15 cellular contexts compared by ENCODE assay signal in genomic region chr7:130182990-130183389, GRCh38. TPM values are rescaled to one million over a fixed set of nuclear protein-coding genes. Genes with fewer than 3 reads are reported as not detected.
DNase-seq lines count a peak whose midpoint lies in the region; ATAC-seq and TF ChIP-seq lines count a peak whose summit lies in the region.
"Had no signal": no experiment of that assay in that cellular context is flagged by ENCODE, and none has a peak within 500 bp of the region (broad histone marks: within the 10 kb centered on the region; RNA-seq: fewer than 3 reads in every experiment).

No MANE protein-coding gene starts in this region.

- H3K4me2 ChIP-seq in PC-9: no peak overlapping the region

- H3K4me3 Mint-ChIP-seq in progenitor cell of endocrine pancreas (ENCODE audit: low read depth): no peak overlapping the region
- H3K4me3 Mint-ChIP-seq in MCF 10A (ENCODE audit: unreplicated experiment): no peak overlapping the region

- no peak overlapping the region for H2AFZ ChIP-seq in PC-9

- H3K27me3 Mint-ChIP-seq in progenitor cell of endocrine pancreas (no peaks in the 10 kb centered on the region), MCF 10A (ENCODE audit: insufficient read depth, unreplicated experiment) (no peaks in the 10 kb centered on the region)

- no peak for TF ChIP-seq CTCF in GM10248 (IDR thresholded peaks at IDR 0.05; ENCODE audit: control extremely low read depth, extremely low read depth, low read depth, missing control alignments)
- no peak for TF ChIP-seq CTCF in progenitor cell of endocrine pancreas (IDR thresholded peaks at IDR 0.05; ENCODE audit: unreplicated experiment)
- no peak for TF ChIP-seq CTCF in MCF 10A (IDR thresholded peaks at IDR 0.05; ENCODE audit: unreplicated experiment)
- no peak for TF ChIP-seq CTCF in PC-9 (conservative IDR thresholded peaks at IDR 0.05)

- no peaks in the 10 kb centered on the region for H3F3A ChIP-seq in PC-9 (ENCODE audit: insufficient read depth, low read depth)

- H3K9me2 ChIP-seq in PC-9 (ENCODE audit: insufficient read depth): no peaks in the 10 kb centered on the region

- no peak overlapping the region for H3K27ac Mint-ChIP-seq in progenitor cell of endocrine pancreas
- no peak overlapping the region for H3K27ac Mint-ChIP-seq in MCF 10A (ENCODE audit: low read depth, unreplicated experiment)

- no peak overlapping the region for H3K27ac ChIP-seq in PC-9
- H3K27ac ChIP-seq in effector memory CD4-positive, alpha-beta T cell (ENCODE audit: insufficient read depth, low read length, poor library complexity, severe bottlenecking): no peak overlapping the region
- H3K27ac ChIP-seq: SJCRH30 had no signal

- ATAC-seq in GM18873 (IDR thresholded peaks at IDR 0.05; ENCODE audit: low FRiP score, unreplicated experiment): peak; percentile 70
- ATAC-seq in HG03442 (IDR thresholded peaks at IDR 0.05; ENCODE audit: unreplicated experiment): peak; percentile 93
- ATAC-seq: sciatic nerve had no signal

- H3K79me2 ChIP-seq in PC-9 (ENCODE audit: low read depth): no peaks in the 10 kb centered on the region

- DNase-seq in GM10248 (ENCODE audit: extremely low spot score): peak; percentile 39
- DNase-seq in HCEC 1CT: peak; percentile 21
- no peak for DNase-seq in progenitor cell of endocrine pancreas (ENCODE audit: low spot score, unreplicated experiment)
- DNase-seq in MCF 10A (ENCODE audit: unreplicated experiment): no peak
- no peak for DNase-seq in PC-9
- DNase-seq in effector memory CD4-positive, alpha-beta T cell: no peak
- DNase-seq: activated CD4-positive, alpha-beta T cell treated with anti-CD3 and anti-CD28 coated beads for 4 hours; aorta; GDM1; SJCRH30 had no signal

- H3K9me3 ChIP-seq in PC-9 (ENCODE audit: insufficient read depth, low read depth): no peaks in the 10 kb centered on the region
- H3K9me3 ChIP-seq in effector memory CD4-positive, alpha-beta T cell (ENCODE audit: control insufficient read depth, low read length): no peaks in the 10 kb centered on the region
- H3K9me3 ChIP-seq: SJCRH30 had no signal

- POLR2A ChIA-PET in GM10248 (lab: Yijun Ruan, JAX): interaction anchor here (1.0 kb wide), 1 partner anchor 23 kb away, joined by 3 read pairs; the partner anchor contains the start of gene TMEM209
- POLR2A ChIA-PET in MCF 10A (lab: Yijun Ruan, JAX): interaction anchor here (0.8 to 2.1 kb wide), 4 partner anchors 19 to 149 kb away, joined by 3 to 7 read pairs (median 4); partner anchors contain the start of gene TMEM209
- POLR2A ChIA-PET in PC-9 (lab: Charles Lee; ENCODE audit: unreplicated experiment): no interaction called here

- H4K20me1 ChIP-seq in PC-9 (ENCODE audit: insufficient read depth): no peaks in the 10 kb centered on the region

- no peak overlapping the region for H3K4me3 ChIP-seq in PC-9
- H3K4me3 ChIP-seq in effector memory CD4-positive, alpha-beta T cell (ENCODE audit: insufficient read depth, low read depth, low read length, poor library complexity, severe bottlenecking): no peak overlapping the region
- H3K4me3 ChIP-seq: SJCRH30 had no signal

- no peaks in the 10 kb centered on the region for H3K27me3 ChIP-seq in PC-9 (ENCODE audit: insufficient read depth, low read depth)
- no peaks in the 10 kb centered on the region for H3K27me3 ChIP-seq in effector memory CD4-positive, alpha-beta T cell (replicated peaks; ENCODE audit: control insufficient read depth, insufficient read depth, low read length, poor library complexity, severe bottlenecking)
- H3K27me3 ChIP-seq: SJCRH30 had no signal

- BruUV-seq in MCF 10A (replicated peaks; lab: Mats Ljungman, UMichigan): no TSS peak
- BruUV-seq in PC-9 (replicated peaks; lab: Mats Ljungman, UMichigan): no TSS peak

- H3K36me3 Mint-ChIP-seq in progenitor cell of endocrine pancreas (ENCODE audit: insufficient read depth) (peaks cover 22% of the 10 kb centered on the region), MCF 10A (ENCODE audit: insufficient read depth, unreplicated experiment) (peaks cover 70% of the 10 kb centered on the region)

- intact Hi-C loops in MCF 10A (cut with micrococcal nuclease) (no loop called here), PC-9 (cut with micrococcal nuclease; ENCODE audit: unreplicated experiment) (loop anchor here (5.0 kb wide), 1 partner anchor 379 kb away; no protein-coding TSS in a partner anchor)

- H3K4me1 Mint-ChIP-seq in progenitor cell of endocrine pancreas (ENCODE audit: low read depth) (peaks cover 13% of the 10 kb centered on the region), MCF 10A (ENCODE audit: insufficient read depth, unreplicated experiment) (peaks cover 7% of the 10 kb centered on the region)

- H3K4me1 ChIP-seq in PC-9 (replicated peaks; ENCODE audit: insufficient read depth): no peaks in the 10 kb centered on the region
- H3K4me1 ChIP-seq in effector memory CD4-positive, alpha-beta T cell (ENCODE audit: control insufficient read depth, insufficient read depth, low read length, poor library complexity, severe bottlenecking): no peaks in the 10 kb centered on the region
- H3K4me1 ChIP-seq: SJCRH30 had no signal

- CTCF ChIA-PET in GM10248 (lab: Yijun Ruan, JAX) (interaction anchor here (1.2 to 2.3 kb wide), 5 partner anchors 10 to 542 kb away, joined by 3 to 7 read pairs (median 4); no protein-coding TSS in a partner anchor), MCF 10A (lab: Yijun Ruan, JAX) (interaction anchor here (0.6 to 1.1 kb wide), 2 partner anchors 95 to 111 kb away, joined by 3 to 4 read pairs; no protein-coding TSS in a partner anchor), PC-9 (lab: Charles Lee) (no interaction called here)

- H3K9me3 Mint-ChIP-seq in progenitor cell of endocrine pancreas (ENCODE audit: low read depth): no peaks in the 10 kb centered on the region
- no peaks in the 10 kb centered on the region for H3K9me3 Mint-ChIP-seq in MCF 10A (ENCODE audit: unreplicated experiment)

- H3K36me3 ChIP-seq in PC-9 (ENCODE audit: low read depth): peaks cover 42% of the 10 kb centered on the region
- H3K36me3 ChIP-seq in effector memory CD4-positive, alpha-beta T cell (ENCODE audit: control insufficient read depth, insufficient read depth, low read length): peaks cover 54% of the 10 kb centered on the region

RNA-seq across cellular contexts. Expression of gene TMEM209, which starts 22.2 kb away (rescaled TPM):
- total RNA-seq in progenitor cell of endocrine pancreas (26.7 and 29.2 TPM in 2 replicates), MCF 10A (2022) (38.3 and 45.3 TPM in 2 replicates), PC-9 (2021) (20.0 and 30.8 TPM in 2 replicates)

RNA-seq across cellular contexts. Expression of gene SSMEM1, which starts 24.7 kb away (rescaled TPM):
- not detected in 2 replicates for total RNA-seq in progenitor cell of endocrine pancreas
- total RNA-seq in MCF 10A (2022): not detected in 2 replicates
- not detected in 2 replicates for total RNA-seq in PC-9 (2021)
- total RNA-seq: aorta, mononuclear cell, sciatic nerve, SJCRH30, urinary bladder had no signal

Comparison
In these comparisons a context has a peak if more than half of its experiments do, and no peak if none do; other contexts are left out.
1. DNase-seq: peak in GM10248 (single experiment) and HCEC 1CT (single experiment); none in progenitor cell of endocrine pancreas (single experiment), MCF 10A (single experiment), PC-9 (0 of 2) and effector memory CD4-positive, alpha-beta T cell (0 of 3).